Comparison of ENCODE assay signal across 29 cellular contexts in genomic region chrX:131139072-131139471, GRCh38.
"Had no signal": no experiment of that assay in that cellular context is flagged by ENCODE, and none has a peak within 500 bp of the region (broad histone marks: within the 10 kb centered on the region; RNA-seq: fewer than 3 reads in every experiment).

No MANE protein-coding gene starts in this region.

- H3K4me2 ChIP-seq: PC-9 had no signal

- H3K36me3 ChIP-seq: SJCRH30 had no signal

- H2AFZ ChIP-seq: PC-9 had no signal

- H3K9me3 ChIP-seq: SJCRH30 had no signal

- H3K4me3 ChIP-seq: PC-9, SJCRH30, SK-N-MC had no signal

- ATAC-seq: Panc1, Right ventricle myocardium inferior, SK-N-SH treated with all-trans-retinoic acid at 6 μM for 48 hours had no signal

- H3K27ac ChIP-seq: PC-9, RWPE1, SJCRH30, SK-N-MC had no signal

- H3K27me3 ChIP-seq: SJCRH30 had no signal

- DNase-seq: Kasumi-1, KG1, MM.1S, MV-4-11, NCI-H1092, NCI-H1105, NCI-H1417 treated with DMSO at 0.1 percent for 48 hours, NCI-H1436 treated with DMSO at 0.1 percent for 48 hours, NCI-H1694 treated with DMSO at 0.1 percent for 48 hours, NCI-H187 treated with DMSO at 0.1 percent for 48 hours, NCI-H2029, NCI-H2081, NCI-H2171 treated with DMSO at 0.1 percent for 48 hours, NCI-H2227 treated with DMSO at 0.1 percent for 48 hours, NCI-H345, NCI-H446, NCI-H510A treated with DMSO at 0.1 percent for 48 hours, NCI-H524 treated with DMSO at 0.1 percent for 48 hours, NCI-H526 treated with DMSO at 0.1 percent for 48 hours, NCI-H774, PC-9, SHP77, SIG-M5, SJCRH30 had no signal

- H3K4me1 ChIP-seq: SJCRH30 had no signal
